28 cellular contexts compared by ENCODE assay signal in genomic region chr13:109576331-109576813, GRCh38.
DNase-seq lines count a peak whose midpoint lies in the region; ATAC-seq and TF ChIP-seq lines count a peak whose summit lies in the region.
"Had no signal": no experiment of that assay in that cellular context is flagged by ENCODE, and none has a peak within 500 bp of the region (broad histone marks: within the 10 kb centered on the region; RNA-seq: fewer than 3 reads in every experiment).

No MANE protein-coding gene starts in this region.

- DNase-seq in DND-41: no peak
- DNase-seq in NCI-H774 (lab: John Stamatoyannopoulos, UW): peak; percentile 61
- peak; percentile 48 for DNase-seq in hepatocyte (ENCODE audit: low spot score)
- DNase-seq in stimulated activated CD8-positive, alpha-beta memory T cell treated with anti-CD3 and anti-CD28 coated beads, Interleukin-4, amount 100 ng/mL, for 48 hours: no peak
- no peak for DNase-seq in cerebellum (ENCODE audit: low spot score)
- no peak for DNase-seq in GM23338 (ENCODE audit: low spot score)
- no peak for DNase-seq in anterior cingulate cortex (lab: John Stamatoyannopoulos, UW)
- DNase-seq: activated CD4-positive, alpha-beta memory T cell treated with anti-CD3 and anti-CD28 coated beads for 36 hours; activated gamma-delta T cell treated with Interleukin-2 at 50 U/mL for 16 hours; adrenal gland; effector CD4-positive, alpha-beta T cell; gastrocnemius medialis; GM23248; KG1; MV-4-11; NCI-H1930; PC-9; stimulated activated CD4-positive, alpha-beta T cell treated with anti-CD3 and anti-CD28 coated beads, Interleukin-1b, Interleukin-23, amount 100 ng/mL, for 48 hours; stimulated activated naive B cell treated with anti-CD40 and anti-IgM and Interleukin-4, amounts not matched to agents 10 μg/mL and 1 μg/mL and 100 μg/mL, for 72 hours; T-helper 2 cell; tibial artery had no signal

- H3K27me3 ChIP-seq in DND-41 (ENCODE audit: insufficient read depth, low read length, poor library complexity): no peaks in the 10 kb centered on the region
- H3K27me3 ChIP-seq in hepatocyte: no peaks in the 10 kb centered on the region
- H3K27me3 ChIP-seq in GM23338 (ENCODE audit: insufficient read depth): no peaks in the 10 kb centered on the region
- H3K27me3 ChIP-seq: adrenal gland, gastrocnemius medialis, tibial artery had no signal

- H3K9me2 ChIP-seq in hepatocyte (replicated peaks; ENCODE audit: insufficient read depth) (no peaks in the 10 kb centered on the region), GM23338 (ENCODE audit: insufficient read depth) (no peaks in the 10 kb centered on the region)

- H3K27ac ChIP-seq in 22Rv1: peak overlapping the region; percentile 95
- peak overlapping the region; percentile 31; the same call in 1 of the 2 replicates for H3K27ac ChIP-seq in DND-41 (ENCODE audit: low read length)
- H3K27ac ChIP-seq in hepatocyte: peak overlapping the region; percentile 27
- H3K27ac ChIP-seq in GM23338 (ENCODE audit: low read depth): no peak overlapping the region
- H3K27ac ChIP-seq: adrenal gland, gastrocnemius medialis, GM23248, parathyroid adenoma, PC-9, SK-N-MC, tibial artery had no signal

- H3K36me3 ChIP-seq in DND-41 (ENCODE audit: insufficient read depth, low read length): peaks cover 11% of the 10 kb centered on the region
- no peaks in the 10 kb centered on the region for H3K36me3 ChIP-seq in hepatocyte (replicated peaks; ENCODE audit: insufficient read depth, low read depth)
- no peaks in the 10 kb centered on the region for H3K36me3 ChIP-seq in GM23338 (ENCODE audit: insufficient read depth)
- H3K36me3 ChIP-seq: adrenal gland, gastrocnemius medialis, tibial artery had no signal

- H2AFZ ChIP-seq in DND-41 (ENCODE audit: low read depth, low read length) (no peak overlapping the region), hepatocyte (no peak overlapping the region), GM23338 (no peak overlapping the region; the same call in 1 of the 2 replicates)
- H2AFZ ChIP-seq: GM23248, parathyroid adenoma, PC-9 had no signal

- H3K4me3 ChIP-seq in DND-41 (ENCODE audit: low read depth in 1 of 2, low read length in 2 of 2): no peak overlapping the region
- no peak overlapping the region for H3K4me3 ChIP-seq in hepatocyte
- H3K4me3 ChIP-seq in GM23338: no peak overlapping the region
- H3K4me3 ChIP-seq: adrenal gland, gastrocnemius medialis, GM12878, GM23248, PC-9, SK-N-MC, tibial artery had no signal

- H3K36me3 Mint-ChIP-seq in GM23338 (ENCODE audit: low read depth): no peaks in the 10 kb centered on the region
- H3K36me3 Mint-ChIP-seq: activated CD4-positive, alpha-beta memory T cell treated with anti-CD3 and anti-CD28 coated beads for 36 hours; stimulated activated naive B cell treated with anti-CD40 and anti-IgM and Interleukin-4, amounts not matched to agents 10 μg/mL and 1 μg/mL and 100 μg/mL, for 72 hours had no signal

- peaks cover 6% of the 10 kb centered on the region for H3K27me3 Mint-ChIP-seq in GM23338 (ENCODE audit: insufficient read depth, low read depth, poor library complexity)
- H3K27me3 Mint-ChIP-seq: activated CD4-positive, alpha-beta memory T cell treated with anti-CD3 and anti-CD28 coated beads for 36 hours; central memory CD8-positive, alpha-beta T cell had no signal

- no peak overlapping the region for H3K4me3 Mint-ChIP-seq in GM23338
- H3K4me3 Mint-ChIP-seq: activated CD4-positive, alpha-beta memory T cell treated with anti-CD3 and anti-CD28 coated beads for 36 hours; central memory CD8-positive, alpha-beta T cell; nephron; stimulated activated naive B cell treated with anti-CD40 and anti-IgM and Interleukin-4, amounts not matched to agents 10 μg/mL and 1 μg/mL and 100 μg/mL, for 72 hours had no signal

- H3K4me1 ChIP-seq in DND-41 (ENCODE audit: insufficient read depth, low read length): peaks cover 20% of the 10 kb centered on the region
- H3K4me1 ChIP-seq in hepatocyte (ENCODE audit: insufficient read depth): no peaks in the 10 kb centered on the region
- no peaks in the 10 kb centered on the region for H3K4me1 ChIP-seq in GM23338 (ENCODE audit: insufficient read depth)
- H3K4me1 ChIP-seq: adrenal gland, gastrocnemius medialis, parathyroid adenoma, tibial artery had no signal

- H3K79me2 ChIP-seq in DND-41 (ENCODE audit: insufficient read depth, low read length): peaks cover 64% of the 10 kb centered on the region
- H3K79me2 ChIP-seq in hepatocyte: no peaks in the 10 kb centered on the region
- no peaks in the 10 kb centered on the region for H3K79me2 ChIP-seq in GM23338 (replicated peaks; ENCODE audit: insufficient read depth)
- H3K79me2 ChIP-seq: parathyroid adenoma had no signal

- no peaks in the 10 kb centered on the region for H3F3A ChIP-seq in GM23338 (replicated peaks; ENCODE audit: low read depth)

- H3K4me2 ChIP-seq in DND-41 (ENCODE audit: insufficient read depth, low read length) (no peak overlapping the region), hepatocyte (no peak overlapping the region), GM23338 (no peak overlapping the region)
- H3K4me2 ChIP-seq: PC-9 had no signal

- 58% methylated on average over 6 of the region's 6 CpGs for WGBS in hepatocyte (ENCODE audit: low lambda C conversion rate, missing lambda C conversion rate)

- TF ChIP-seq CTCF in 22Rv1 (IDR thresholded peaks at IDR 0.05): no peak
- no peak for TF ChIP-seq CTCF in DND-41 (IDR thresholded peaks at IDR 0.05; ENCODE audit: borderline replicate concordance, extremely low read depth, low read length, poor library complexity, severe bottlenecking)
- no peak for TF ChIP-seq CTCF in hepatocyte (IDR thresholded peaks at IDR 0.05; ENCODE audit: poor library complexity)
- no peak for TF ChIP-seq CTCF in GM23338 (conservative IDR thresholded peaks at IDR 0.05; ENCODE audit: low read depth in 2 of 2)

- no peak overlapping the region for H3K27ac Mint-ChIP-seq in GM23338
- H3K27ac Mint-ChIP-seq: activated CD4-positive, alpha-beta memory T cell treated with anti-CD3 and anti-CD28 coated beads for 36 hours; nephron; stimulated activated naive B cell treated with anti-CD40 and anti-IgM and Interleukin-4, amounts not matched to agents 10 μg/mL and 1 μg/mL and 100 μg/mL, for 72 hours had no signal

- H3K9ac ChIP-seq in DND-41 (ENCODE audit: low read depth, low read length): no peak overlapping the region
- H3K9ac ChIP-seq: GM23248, parathyroid adenoma had no signal

- H3K4me1 Mint-ChIP-seq in GM23338: peaks cover 5% of the 10 kb centered on the region; the same call in 1 of the 3 replicates
- H3K4me1 Mint-ChIP-seq: central memory CD8-positive, alpha-beta T cell; nephron; stimulated activated naive B cell treated with anti-CD40 and anti-IgM and Interleukin-4, amounts not matched to agents 10 μg/mL and 1 μg/mL and 100 μg/mL, for 72 hours had no signal

- no peaks in the 10 kb centered on the region; the same call in 1 of the 3 replicates for H3K9me3 Mint-ChIP-seq in GM23338
- H3K9me3 Mint-ChIP-seq: activated CD4-positive, alpha-beta memory T cell treated with anti-CD3 and anti-CD28 coated beads for 36 hours; nephron had no signal

- H4K20me1 ChIP-seq in DND-41 (ENCODE audit: insufficient read depth, low read length): no peaks in the 10 kb centered on the region; the same call in 1 of the 2 replicates
- no peaks in the 10 kb centered on the region for H4K20me1 ChIP-seq in hepatocyte (ENCODE audit: insufficient read depth, poor library complexity, severe bottlenecking)
- H4K20me1 ChIP-seq in GM23338 (replicated peaks; ENCODE audit: insufficient read depth): no peaks in the 10 kb centered on the region

- ATAC-seq in DND-41 (ENCODE audit: insufficient read depth, low read depth) (no peak), GM23338 (no peak)
- ATAC-seq: esophagus mucosa; gastrocnemius medialis; GM12878; stimulated activated naive B cell treated with anti-CD40 and anti-IgM and Interleukin-4, amounts not matched to agents 10 μg/mL and 1 μg/mL and 100 μg/mL, for 72 hours had no signal

- H3K9me3 ChIP-seq in DND-41 (ENCODE audit: insufficient read depth, low read length, severe bottlenecking) (peaks cover 1% of the 10 kb centered on the region), hepatocyte (ENCODE audit: low read depth) (no peaks in the 10 kb centered on the region)
- H3K9me3 ChIP-seq: adrenal gland, gastrocnemius medialis, tibial artery had no signal

TF ChIP-seq in GM23338, 12 proteins besides CTCF, POLR2A, EP300 and RAD21 (continues in another document):
- TF ChIP-seq EZH2 (IDR thresholded peaks at IDR 0.05; ENCODE audit: low read depth, unreplicated experiment) (no peak), ZNF331 (CRISPR knock-in tag; IDR thresholded peaks at IDR 0.05; ENCODE audit: low read depth) (no peak), NANOG (IDR thresholded peaks at IDR 0.05; ENCODE audit: borderline replicate concordance) (no peak), CREB1 (CRISPR knock-in tag; IDR thresholded peaks at IDR 0.05; ENCODE audit: low read depth) (no peak), POLR2AphosphoS5 (IDR thresholded peaks at IDR 0.05; ENCODE audit: low read depth) (no peak), ZNF114 (CRISPR knock-in tag; IDR thresholded peaks at IDR 0.05) (no peak), REST (IDR thresholded peaks at IDR 0.05; ENCODE audit: unreplicated experiment) (no peak)

Comparison
In these comparisons a context has a peak if more than half of its experiments do, and no peak if none do; other contexts are left out.
1. DNase-seq: peak in NCI-H774 (single experiment) and hepatocyte (single experiment); none in DND-41 (single experiment), stimulated activated CD8-positive, alpha-beta memory T cell treated with anti-CD3 and anti-CD28 coated beads, Interleukin-4, amount 100 ng/mL, for 48 hours (single experiment), cerebellum (single experiment), GM23338 (single experiment) and anterior cingulate cortex (0 of 58).